8 cellular contexts compared by ENCODE assay signal in genomic region chr20:63653041-63653973, GRCh38. TPM values are rescaled to one million over a fixed set of nuclear protein-coding genes. Genes with fewer than 3 reads are reported as not detected.
DNase-seq lines count a peak whose midpoint lies in the region; ATAC-seq and TF ChIP-seq lines count a peak whose summit lies in the region.

STMN3 (minus strand) TSS chr20:63653424; CDS start chr20:63653345, 79 bp downstream.

- DNase-seq in AG08395 (ENCODE audit: low spot score): peak; percentile 84
- peak; percentile 80 for DNase-seq in HEK293T (ENCODE audit: extremely low spot score)
- DNase-seq in NCI-H69 (lab: John Stamatoyannopoulos, UW): peak; percentile 91
- peak; percentile 61 to 67 for DNase-seq in activated CD4-positive, alpha-beta T cell treated with anti-CD3 and anti-CD28 coated beads, Interleukin-2, amount 50 U/mL, for 4 hours
- DNase-seq in dermis microvascular lymphatic vessel endothelial cell (ENCODE audit: low read depth in 2 of 2): peak; percentile 37 to 80
- DNase-seq in left kidney (ENCODE audit: low read depth, low spot score): peak; percentile 98
- peak; percentile 44 to 46 for DNase-seq in stimulated activated CD4-positive, alpha-beta T cell treated with anti-CD3 and anti-CD28 coated beads, Interleukin-15, amount 100 ng/mL, for 1 hour (ENCODE audit: low read depth in 1 of 2, low spot score in 1 of 2)

- ATAC-seq in HG03108 (IDR thresholded peaks at IDR 0.05; ENCODE audit: unreplicated experiment): no peak

- CTCF ChIA-PET in HEK293T (lab: Yijun Ruan, JAX): no interaction called here

- POLR2A ChIA-PET in HEK293T (lab: Yijun Ruan, JAX): interaction anchor here (0.7 to 2.0 kb wide), 12 partner anchors 9 to 212 kb away, joined by 3 to 14 read pairs (median 4); partner anchors contain the start of genes ARFRP1, GMEB2, TPD52L2 and ZGPAT

TF ChIP-seq in HEK293T, 16 proteins besides CTCF, POLR2A, EP300 and RAD21:
- TF ChIP-seq HDGF (IDR thresholded peaks at IDR 0.05; ENCODE audit: borderline replicate concordance): peak; percentile 67; the same call in 1 of the 2 replicates
- no peak for TF ChIP-seq FOXA1 (IDR thresholded peaks at IDR 0.05)
- no peak for TF ChIP-seq TARDBP (IDR thresholded peaks at IDR 0.05)
- no peak for TF ChIP-seq LEF1 (IDR thresholded peaks at IDR 0.05; ENCODE audit: borderline replicate concordance)
- no peak for TF ChIP-seq FOXM1 (IDR thresholded peaks at IDR 0.05; ENCODE audit: borderline replicate concordance)
- TF ChIP-seq, protein P1, sequence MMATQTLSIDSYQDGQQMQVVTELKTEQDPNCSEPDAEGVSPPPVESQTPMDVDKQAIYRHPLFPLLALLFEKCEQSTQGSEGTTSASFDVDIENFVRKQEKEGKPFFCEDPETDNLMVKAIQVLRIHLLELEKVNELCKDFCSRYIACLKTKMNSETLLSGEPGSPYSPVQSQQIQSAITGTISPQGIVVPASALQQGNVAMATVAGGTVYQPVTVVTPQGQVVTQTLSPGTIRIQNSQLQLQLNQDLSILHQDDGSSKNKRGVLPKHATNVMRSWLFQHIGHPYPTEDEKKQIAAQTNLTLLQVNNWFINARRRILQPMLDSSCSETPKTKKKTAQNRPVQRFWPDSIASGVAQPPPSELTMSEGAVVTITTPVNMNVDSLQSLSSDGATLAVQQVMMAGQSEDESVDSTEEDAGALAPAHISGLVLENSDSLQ (IDR thresholded peaks at IDR 0.05): no peak
- no peak for TF ChIP-seq ARNT (IDR thresholded peaks at IDR 0.05)
- no peak for TF ChIP-seq CTBP1 (IDR thresholded peaks at IDR 0.05; ENCODE audit: borderline replicate concordance)

RNA-seq across cellular contexts. Expression of gene STMN3, which starts in this region (rescaled TPM):
- 0.38 and 0.51 TPM in 2 replicates for total RNA-seq in dermis microvascular lymphatic vessel endothelial cell

Comparison
In these comparisons a context has a peak if more than half of its experiments do, and no peak if none do; other contexts are left out.
1. Peak in DNase-seq in dermis microvascular lymphatic vessel endothelial cell; RNA of the gene not detected or under 1 TPM.
2. DNase-seq: peak in every context shown above with its lines; median percentile 98 in left kidney; 91 in NCI-H69; 84 in AG08395; 80 in HEK293T; 64 in activated CD4-positive, alpha-beta T cell treated with anti-CD3 and anti-CD28 coated beads, Interleukin-2, amount 50 U/mL, for 4 hours; 58 in dermis microvascular lymphatic vessel endothelial cell; 45 in stimulated activated CD4-positive, alpha-beta T cell treated with anti-CD3 and anti-CD28 coated beads, Interleukin-15, amount 100 ng/mL, for 1 hour.